1 cellular context compared by ENCODE assay signal in genomic region chr15:75533945-75534344, GRCh38.
TF ChIP-seq lines count a peak whose summit lies in the region.

No MANE protein-coding gene starts in this region.

TF ChIP-seq in GM23338, 12 proteins besides CTCF, POLR2A, EP300 and RAD21:
- TF ChIP-seq ZNF462 (CRISPR knock-in tag; IDR thresholded peaks at IDR 0.05) (no peak), EZH2 (IDR thresholded peaks at IDR 0.05; ENCODE audit: low read depth, unreplicated experiment) (no peak), STAT1 (IDR thresholded peaks at IDR 0.05; ENCODE audit: unreplicated experiment) (no peak), ZNF331 (CRISPR knock-in tag; IDR thresholded peaks at IDR 0.05; ENCODE audit: low read depth) (no peak), REST (IDR thresholded peaks at IDR 0.05; ENCODE audit: unreplicated experiment) (no peak), ZNF114 (CRISPR knock-in tag; IDR thresholded peaks at IDR 0.05) (no peak), NANOG (IDR thresholded peaks at IDR 0.05; ENCODE audit: borderline replicate concordance) (no peak), CREB1 (CRISPR knock-in tag; IDR thresholded peaks at IDR 0.05; ENCODE audit: low read depth) (no peak), POLR2AphosphoS5 (IDR thresholded peaks at IDR 0.05; ENCODE audit: low read depth) (no peak), ETS1 (IDR thresholded peaks at IDR 0.05) (no peak), JUNB (IDR thresholded peaks at IDR 0.05; ENCODE audit: unreplicated experiment) (no peak)
TF ChIP-seq in GM23338: peak in this region for 0.
